ENCODE assay signal across 18 cellular contexts in the genomic region with DNA sequence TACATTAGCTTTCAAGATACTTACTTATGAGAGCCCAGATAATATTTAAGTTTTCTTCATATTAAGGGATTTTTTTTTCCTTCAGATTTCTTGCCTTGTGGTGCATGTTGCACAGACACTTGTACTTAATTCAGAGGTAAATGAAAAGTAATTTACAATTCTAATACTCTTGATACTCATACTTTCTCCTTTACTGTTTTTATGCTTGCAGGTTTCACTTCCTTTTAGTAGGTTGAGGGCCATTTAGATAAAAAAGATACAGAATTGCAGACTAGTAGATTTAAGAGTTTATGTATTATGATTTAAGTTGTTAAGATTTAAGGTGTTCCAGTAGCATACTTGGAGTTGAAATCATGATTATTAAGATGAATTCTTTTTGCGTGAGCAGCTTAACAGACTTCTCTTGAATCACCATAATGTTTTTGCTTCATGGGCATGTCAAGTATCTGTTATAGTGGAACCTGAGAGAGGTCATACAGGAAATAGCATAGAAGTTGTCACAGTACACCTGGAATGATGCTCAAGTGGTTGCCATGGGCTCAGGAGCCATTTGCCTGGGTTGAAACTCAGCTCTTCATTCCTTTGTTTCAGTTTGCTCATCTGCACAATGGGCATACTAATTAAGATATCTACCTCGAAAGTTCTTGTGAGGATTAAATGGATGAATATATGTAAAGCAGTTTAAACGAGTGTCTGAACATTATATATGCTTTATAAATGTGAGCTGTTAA.
DNase-seq lines count a peak whose midpoint lies in the region; ATAC-seq, FAIRE-seq and TF ChIP-seq lines count a peak whose summit lies in the region.
"Had no signal": no experiment of that assay in that cellular context is flagged by ENCODE, and none has a peak within 500 bp of the region (broad histone marks: within the 10 kb centered on the region; RNA-seq: fewer than 3 reads in every experiment).

No MANE protein-coding gene starts in this region.

- peak; percentile 65 for ATAC-seq in GM18505 (IDR thresholded peaks at IDR 0.05; ENCODE audit: unreplicated experiment)
- ATAC-seq: activated CD4-positive, alpha-beta T cell treated with anti-CD3 and anti-CD28 coated beads for 36 hours; activated T-cell treated with anti-CD3 and anti-CD28 coated beads, Interleukin-2, amount 50 U/mL, for 4 hours; heart right ventricle; left colon; upper lobe of right lung had no signal

- peak overlapping the region; percentile 59 for H3K4me3 ChIP-seq in endocrine pancreas (ENCODE audit: control insufficient read depth, insufficient read depth, low read length)
- H3K4me3 ChIP-seq: heart right ventricle, upper lobe of right lung had no signal

- TF ChIP-seq POLR2A in GM18505 (IDR thresholded peaks at IDR 0.05; ENCODE audit: borderline replicate concordance, extremely low read depth, insufficient read depth, insufficient read length) (no peak), H54 (IDR thresholded peaks at IDR 0.05; ENCODE audit: low read depth, low read length) (no peak)

- H3K36me3 ChIP-seq in endocrine pancreas (ENCODE audit: control insufficient read depth, insufficient read depth, low read length), result no peaks in the 10 kb centered on the region
- H3K36me3 ChIP-seq: BE2C, heart right ventricle, upper lobe of right lung had no signal

- no peaks in the 10 kb centered on the region for H3K27me3 ChIP-seq in endocrine pancreas (ENCODE audit: control insufficient read depth, insufficient read depth, low read length)
- H3K27me3 ChIP-seq: BE2C, heart right ventricle, upper lobe of right lung had no signal

- peak; percentile 91 for FAIRE-seq in H54 (lab: Jason Lieb, UNC)
- FAIRE-seq: RCC 7860 had no signal

- H3K4me1 ChIP-seq in endocrine pancreas (ENCODE audit: control insufficient read depth, insufficient read depth, low read length), result peaks cover 3% of the 10 kb centered on the region
- H3K4me1 ChIP-seq: BE2C, upper lobe of right lung had no signal

- DNase-seq in H54 (ENCODE audit: insufficient read length, low spot score) (no peak), MV-4-11 (lab: John Stamatoyannopoulos, UW) (peak; percentile 26), AG08395 (ENCODE audit: low spot score) (no peak), C1 segment of cervical spinal cord (lab: John Stamatoyannopoulos, UW) (no peak), GM19240 (ENCODE audit: insufficient read length, low spot score) (no peak)
- DNase-seq in NK-92 treated with Interleukin-12 subunit alpha and Interleukin-12 subunit beta, amount 100 ng/mL, for 24 hours (lab: John Stamatoyannopoulos, UW), result no peak
- DNase-seq: activated CD4-positive, alpha-beta T cell treated with anti-CD3 and anti-CD28 coated beads for 36 hours; activated T-cell treated with anti-CD3 and anti-CD28 coated beads, Interleukin-2, amount 50 U/mL, for 4 hours; BE2C; erythroblast; heart right ventricle; left colon; NCI-H226; stimulated activated CD4-positive, alpha-beta T cell treated with anti-CD3 and anti-CD28 coated beads, Interleukin-2, amount 100 ng/mL, for 48 hours; upper lobe of right lung had no signal

- no peak overlapping the region for H3K9ac ChIP-seq in endocrine pancreas (ENCODE audit: control insufficient read depth, insufficient read depth, low read length)

- no peaks in the 10 kb centered on the region for H3K9me3 ChIP-seq in endocrine pancreas (ENCODE audit: control insufficient read depth, low read length)
- H3K9me3 ChIP-seq: BE2C, heart right ventricle, upper lobe of right lung had no signal
